Comparison of ENCODE assay signal across 1 cellular context in the genomic region with DNA sequence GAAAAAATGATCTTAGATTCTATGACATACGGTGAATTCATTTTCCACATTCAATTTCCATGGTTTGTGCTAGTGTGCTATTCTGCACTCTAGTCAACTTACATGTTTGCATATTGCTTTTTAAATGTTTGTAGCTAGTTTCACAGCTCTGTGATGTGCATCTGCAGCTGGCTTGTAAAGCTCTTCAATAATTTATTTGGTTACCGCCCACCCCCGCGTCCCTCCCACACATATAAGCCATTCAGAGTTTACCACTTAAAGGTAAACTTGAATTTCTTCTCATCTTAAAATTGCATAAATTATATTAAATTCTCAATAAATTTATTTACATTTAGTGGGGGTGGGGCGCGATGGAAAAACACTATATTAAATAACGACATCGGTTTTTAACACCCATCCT.
TF ChIP-seq lines count a peak whose summit lies in the region.

No MANE protein-coding gene starts in this region.

TF ChIP-seq in GM12878, 131 proteins besides CTCF, POLR2A, EP300 and RAD21 (continued from another document):
- TF ChIP-seq, protein P1, sequence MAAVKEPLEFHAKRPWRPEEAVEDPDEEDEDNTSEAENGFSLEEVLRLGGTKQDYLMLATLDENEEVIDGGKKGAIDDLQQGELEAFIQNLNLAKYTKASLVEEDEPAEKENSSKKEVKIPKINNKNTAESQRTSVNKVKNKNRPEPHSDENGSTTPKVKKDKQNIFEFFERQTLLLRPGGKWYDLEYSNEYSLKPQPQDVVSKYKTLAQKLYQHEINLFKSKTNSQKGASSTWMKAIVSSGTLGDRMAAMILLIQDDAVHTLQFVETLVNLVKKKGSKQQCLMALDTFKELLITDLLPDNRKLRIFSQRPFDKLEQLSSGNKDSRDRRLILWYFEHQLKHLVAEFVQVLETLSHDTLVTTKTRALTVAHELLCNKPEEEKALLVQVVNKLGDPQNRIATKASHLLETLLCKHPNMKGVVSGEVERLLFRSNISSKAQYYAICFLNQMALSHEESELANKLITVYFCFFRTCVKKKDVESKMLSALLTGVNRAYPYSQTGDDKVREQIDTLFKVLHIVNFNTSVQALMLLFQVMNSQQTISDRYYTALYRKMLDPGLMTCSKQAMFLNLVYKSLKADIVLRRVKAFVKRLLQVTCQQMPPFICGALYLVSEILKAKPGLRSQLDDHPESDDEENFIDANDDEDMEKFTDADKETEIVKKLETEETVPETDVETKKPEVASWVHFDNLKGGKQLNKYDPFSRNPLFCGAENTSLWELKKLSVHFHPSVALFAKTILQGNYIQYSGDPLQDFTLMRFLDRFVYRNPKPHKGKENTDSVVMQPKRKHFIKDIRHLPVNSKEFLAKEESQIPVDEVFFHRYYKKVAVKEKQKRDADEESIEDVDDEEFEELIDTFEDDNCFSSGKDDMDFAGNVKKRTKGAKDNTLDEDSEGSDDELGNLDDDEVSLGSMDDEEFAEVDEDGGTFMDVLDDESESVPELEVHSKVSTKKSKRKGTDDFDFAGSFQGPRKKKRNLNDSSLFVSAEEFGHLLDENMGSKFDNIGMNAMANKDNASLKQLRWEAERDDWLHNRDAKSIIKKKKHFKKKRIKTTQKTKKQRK (IDR thresholded peaks at IDR 0.05; ENCODE audit: low read depth, low read length) = no peak
